ENCODE assay signal across 18 cellular contexts in the genomic region with DNA sequence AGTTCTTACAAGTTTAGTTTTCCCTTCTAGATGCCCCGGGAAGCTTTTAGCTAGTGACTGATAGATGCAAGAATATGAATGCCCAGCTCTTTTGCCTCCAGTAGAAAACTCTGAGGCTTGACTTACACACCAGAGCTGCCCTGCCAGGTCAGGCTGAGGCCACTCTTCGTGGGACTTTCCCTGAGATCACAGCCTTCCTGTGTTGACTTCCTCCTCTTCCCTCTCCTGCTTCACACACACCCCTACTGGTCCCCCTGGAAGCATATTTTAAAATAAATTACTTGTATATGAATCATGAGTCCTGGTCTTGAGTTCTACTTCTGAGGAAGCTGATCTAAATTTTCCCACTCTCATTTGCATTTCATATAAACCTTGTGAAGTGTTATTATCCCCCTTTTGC.
DNase-seq lines count a peak whose midpoint lies in the region; ATAC-seq, FAIRE-seq and TF ChIP-seq lines count a peak whose summit lies in the region.
"Had no signal": no experiment of that assay in that cellular context is flagged by ENCODE, and none has a peak within 500 bp of the region (broad histone marks: within the 10 kb centered on the region; RNA-seq: fewer than 3 reads in every experiment).

No MANE protein-coding gene starts in this region.

- no peaks in the 10 kb centered on the region for H3K9me3 ChIP-seq in astrocyte (ENCODE audit: insufficient read depth, low read depth, low read length)
- H3K9me3 ChIP-seq in gastroesophageal sphincter, result no peaks in the 10 kb centered on the region
- no peaks in the 10 kb centered on the region for H3K9me3 ChIP-seq in uterus
- H3K9me3 ChIP-seq: prostate gland, SK-N-SH, transverse colon had no signal

- H3K4me2 ChIP-seq in astrocyte (ENCODE audit: low read length), result no peak overlapping the region
- H3K4me2 ChIP-seq: SK-N-SH had no signal

- TF ChIP-seq POLR2A in gastroesophageal sphincter (IDR thresholded peaks at IDR 0.05) (no peak), uterus (IDR thresholded peaks at IDR 0.05) (no peak)

- H3K4me3 ChIP-seq in astrocyte (ENCODE audit: insufficient read depth, low read depth, low read length) (no peak overlapping the region), gastroesophageal sphincter (no peak overlapping the region), uterus (no peak overlapping the region)
- H3K4me3 ChIP-seq: prostate gland, transverse colon had no signal

- H2AFZ ChIP-seq in astrocyte (ENCODE audit: low read depth, low read length), result no peak overlapping the region

- no peak overlapping the region for H3K9ac ChIP-seq in astrocyte (ENCODE audit: low read length)
- H3K9ac ChIP-seq: SK-N-SH had no signal

- H3K4me1 ChIP-seq in astrocyte (ENCODE audit: insufficient read depth, low read length) (peaks cover 5% of the 10 kb centered on the region), gastroesophageal sphincter (peaks cover 11 to 56% (median 18%) of the 10 kb centered on the region in 3 donors), uterus (no peaks in the 10 kb centered on the region)
- H3K4me1 ChIP-seq: prostate gland had no signal

- H3K27ac ChIP-seq in astrocyte (ENCODE audit: low read depth, low read length) (no peak overlapping the region), gastroesophageal sphincter (peak overlapping the region; percentile 44 to 89 (median 83)), uterus (no peak overlapping the region)
- H3K27ac ChIP-seq: prostate gland, transverse colon had no signal

- intact Hi-C loops in Right ventricle myocardium inferior (cut with DNase I), result no loop called here
- intact Hi-C loops in uterus (cut with DNase I; ENCODE audit: low total_unique reads), result no loop called here

- FAIRE-seq in astrocyte (lab: Jason Lieb, UNC), result no peak
- FAIRE-seq: keratinocyte had no signal

- DNase-seq in astrocyte (ENCODE audit: low read depth) (peak; percentile 7), SHP77 treated with DMSO at 0.1 percent for 48 hours (lab: John Stamatoyannopoulos, UW) (no peak), Right ventricle myocardium inferior (ENCODE audit: missing footprints) (no peak), uterus (no peak)
- DNase-seq: effector CD4-positive, alpha-beta T cell; GOT3; KBM-7; NCI-H1417 treated with DMSO at 0.1 percent for 48 hours; stimulated activated CD4-positive, alpha-beta T cell treated with anti-CD3 and anti-CD28 coated beads, Interleukin-2, amount 100 ng/mL, for 24 hours; transverse colon had no signal

- no peaks in the 10 kb centered on the region for H3K36me3 Mint-ChIP-seq in astrocyte (ENCODE audit: low read depth, unreplicated experiment)
- no peaks in the 10 kb centered on the region for H3K36me3 Mint-ChIP-seq in stimulated activated memory B cell treated with anti-CD40 and anti-IgM and Interleukin-4, amounts not matched to agents 10 μg/mL and 1 μg/mL and 100 μg/mL, for 72 hours
- H3K36me3 Mint-ChIP-seq: CD14-positive monocyte had no signal

- no peak overlapping the region for H3K4me3 Mint-ChIP-seq in astrocyte (ENCODE audit: unreplicated experiment)
- no peak overlapping the region for H3K4me3 Mint-ChIP-seq in stimulated activated memory B cell treated with anti-CD40 and anti-IgM and Interleukin-4, amounts not matched to agents 10 μg/mL and 1 μg/mL and 100 μg/mL, for 72 hours
- H3K4me3 Mint-ChIP-seq: CD14-positive monocyte had no signal

- H3K27me3 ChIP-seq in astrocyte (ENCODE audit: insufficient read depth, low read length), result no peaks in the 10 kb centered on the region
- H3K27me3 ChIP-seq in gastroesophageal sphincter, result no peaks in the 10 kb centered on the region
- H3K27me3 ChIP-seq in uterus, result no peaks in the 10 kb centered on the region
- H3K27me3 ChIP-seq: transverse colon had no signal

- WGBS in gastroesophageal sphincter (ENCODE audit: low coverage in 1 of 2), 2 donors, result 34 to 40% methylated on average over 2 of the region's 2 CpGs

- no peaks in the 10 kb centered on the region for H3K9me3 Mint-ChIP-seq in astrocyte (ENCODE audit: unreplicated experiment)
- no peaks in the 10 kb centered on the region for H3K9me3 Mint-ChIP-seq in stimulated activated memory B cell treated with anti-CD40 and anti-IgM and Interleukin-4, amounts not matched to agents 10 μg/mL and 1 μg/mL and 100 μg/mL, for 72 hours

- peaks cover 38% of the 10 kb centered on the region for H3K4me1 Mint-ChIP-seq in astrocyte (ENCODE audit: low read depth, unreplicated experiment)
- H3K4me1 Mint-ChIP-seq in stimulated activated memory B cell treated with anti-CD40 and anti-IgM and Interleukin-4, amounts not matched to agents 10 μg/mL and 1 μg/mL and 100 μg/mL, for 72 hours, result peaks cover 20% of the 10 kb centered on the region

- no peak overlapping the region for H3K27ac Mint-ChIP-seq in astrocyte (ENCODE audit: unreplicated experiment)
- peak overlapping the region; percentile 54 for H3K27ac Mint-ChIP-seq in stimulated activated memory B cell treated with anti-CD40 and anti-IgM and Interleukin-4, amounts not matched to agents 10 μg/mL and 1 μg/mL and 100 μg/mL, for 72 hours

- H3K27me3 Mint-ChIP-seq in astrocyte (ENCODE audit: low read depth, unreplicated experiment), result no peaks in the 10 kb centered on the region
- no peaks in the 10 kb centered on the region for H3K27me3 Mint-ChIP-seq in stimulated activated memory B cell treated with anti-CD40 and anti-IgM and Interleukin-4, amounts not matched to agents 10 μg/mL and 1 μg/mL and 100 μg/mL, for 72 hours

- no peaks in the 10 kb centered on the region for H3K79me2 ChIP-seq in astrocyte (ENCODE audit: insufficient read depth, low read length)

- ATAC-seq in GM18907 (IDR thresholded peaks at IDR 0.05; ENCODE audit: unreplicated experiment) (peak; percentile 66), gastroesophageal sphincter (no peak), Right ventricle myocardium inferior (no peak), GM21526 (IDR thresholded peaks at IDR 0.05; ENCODE audit: low FRiP score, unreplicated experiment) (no peak)
- no peak for ATAC-seq in stimulated activated memory B cell treated with anti-CD40 and anti-IgM and Interleukin-4, amounts not matched to agents 10 μg/mL and 1 μg/mL and 100 μg/mL, for 72 hours

- TF ChIP-seq EP300 in gastroesophageal sphincter (IDR thresholded peaks at IDR 0.05), result no peak

- TF ChIP-seq CTCF in astrocyte (IDR thresholded peaks at IDR 0.05; ENCODE audit: insufficient read depth, low read depth, low read length) (no peak), gastroesophageal sphincter (IDR thresholded peaks at IDR 0.05) (no peak), uterus (IDR thresholded peaks at IDR 0.05) (no peak)

- H3K36me3 ChIP-seq in astrocyte (ENCODE audit: insufficient read depth, low read length) (no peaks in the 10 kb centered on the region), gastroesophageal sphincter (no peaks in the 10 kb centered on the region), uterus (no peaks in the 10 kb centered on the region)
- H3K36me3 ChIP-seq: prostate gland, transverse colon had no signal

- H4K20me1 ChIP-seq in astrocyte (ENCODE audit: insufficient read depth, low read length), result no peaks in the 10 kb centered on the region

Comparison
In these comparisons a context has a peak if more than half of its experiments do, and no peak if none do; other contexts are left out.
1. H3K27ac ChIP-seq: peak in gastroesophageal sphincter (4 of 4); none in astrocyte (single experiment) and uterus (0 of 2).